Comparison of ENCODE assay signal across 17 cellular contexts in genomic region chr5:178426326-178427130, GRCh38.
"Had no signal": no experiment of that assay in that cellular context is flagged by ENCODE, and none has a peak within 500 bp of the region (broad histone marks: within the 10 kb centered on the region; RNA-seq: fewer than 3 reads in every experiment).

No MANE protein-coding gene starts in this region.

- H3K27ac Mint-ChIP-seq: activated CD4-positive, alpha-beta T cell treated with anti-CD3 and anti-CD28 coated beads, Interleukin-2, amount 10 ng/mL, durations not matched to agents 24 days and 14 days; activated naive CD4-positive, alpha-beta T cell treated with anti-CD3 and anti-CD28 coated beads, Interleukin-2, amount 50 U/mL, for 72 hours; activated T-cell treated with anti-CD3 and anti-CD28 coated beads, Interleukin-2, amount 50 U/mL, for 24 hours; endodermal cell; naive thymus-derived CD8-positive, alpha-beta T cell had no signal

- H3K27me3 Mint-ChIP-seq: activated CD4-positive, alpha-beta T cell treated with anti-CD3 and anti-CD28 coated beads, Interleukin-2, amount 10 ng/mL, durations not matched to agents 24 days and 14 days; activated T-cell treated with anti-CD3 and anti-CD28 coated beads, Interleukin-2, amount 50 U/mL, for 24 hours had no signal

- H3K36me3 Mint-ChIP-seq: activated naive CD4-positive, alpha-beta T cell treated with anti-CD3 and anti-CD28 coated beads, Interleukin-2, amount 50 U/mL, for 72 hours had no signal

- H3K36me3 ChIP-seq: brain microvascular endothelial cell, suprapubic skin had no signal

- DNase-seq: activated CD4-positive, alpha-beta T cell treated with anti-CD3 and anti-CD28 coated beads, Interleukin-2, amount 10 ng/mL, durations not matched to agents 24 days and 14 days; activated effector memory CD4-positive, alpha-beta T cell treated with anti-CD3 and anti-CD28 coated beads, Interleukin-2, amount 50 U/mL, for 16 hours; activated T-cell treated with anti-CD3 and anti-CD28 coated beads, Interleukin-2, amount 50 U/mL, for 24 hours; amniotic stem cell; brain microvascular endothelial cell; cerebellar nuclear complex; dermis blood vessel endothelial cell; erythroblast; mucosa of descending colon; naive thymus-derived CD8-positive, alpha-beta T cell; stimulated activated CD4-positive, alpha-beta T cell treated with anti-CD3 and anti-CD28 coated beads, Interleukin-12 subunit alpha, Interleukin-12 subunit beta, amount 100 ng/mL, for 4 hours; stimulated activated naive CD8-positive, alpha-beta T cell treated with anti-CD3 and anti-CD28 coated beads, Interleukin-15, Interleukin-2, amounts not matched to agents 100 U/mL and 50 U/mL, for 24 hours; T-helper 9 cell had no signal

- H3K27me3 ChIP-seq: brain microvascular endothelial cell, hepatocyte, suprapubic skin had no signal

- H3K4me1 Mint-ChIP-seq: activated CD4-positive, alpha-beta T cell treated with anti-CD3 and anti-CD28 coated beads, Interleukin-2, amount 10 ng/mL, durations not matched to agents 24 days and 14 days had no signal

- H3K9me3 Mint-ChIP-seq: activated CD4-positive, alpha-beta T cell treated with anti-CD3 and anti-CD28 coated beads, Interleukin-2, amount 10 ng/mL, durations not matched to agents 24 days and 14 days; activated naive CD4-positive, alpha-beta T cell treated with anti-CD3 and anti-CD28 coated beads, Interleukin-2, amount 50 U/mL, for 72 hours; activated T-cell treated with anti-CD3 and anti-CD28 coated beads, Interleukin-2, amount 50 U/mL, for 24 hours; endodermal cell had no signal

- ATAC-seq: activated naive CD4-positive, alpha-beta T cell treated with anti-CD3 and anti-CD28 coated beads, Interleukin-2, amount 50 U/mL, for 72 hours; mucosa of descending colon; naive thymus-derived CD8-positive, alpha-beta T cell; stimulated activated naive CD8-positive, alpha-beta T cell treated with anti-CD3 and anti-CD28 coated beads, Interleukin-15, Interleukin-2, amounts not matched to agents 100 U/mL and 50 U/mL, for 24 hours had no signal

- H3K4me3 ChIP-seq: hepatocyte, mucosa of descending colon, suprapubic skin had no signal

- H3K4me3 Mint-ChIP-seq: activated CD4-positive, alpha-beta T cell treated with anti-CD3 and anti-CD28 coated beads, Interleukin-2, amount 10 ng/mL, durations not matched to agents 24 days and 14 days; activated T-cell treated with anti-CD3 and anti-CD28 coated beads, Interleukin-2, amount 50 U/mL, for 24 hours; endodermal cell; naive thymus-derived CD8-positive, alpha-beta T cell had no signal
